15 cellular contexts compared by ENCODE assay signal in genomic region chr7:131619336-131620305, GRCh38.
DNase-seq lines count a peak whose midpoint lies in the region; ATAC-seq, FAIRE-seq and TF ChIP-seq lines count a peak whose summit lies in the region.
"Had no signal": no experiment of that assay in that cellular context is flagged by ENCODE, and none has a peak within 500 bp of the region (broad histone marks: within the 10 kb centered on the region; RNA-seq: fewer than 3 reads in every experiment).

No MANE protein-coding gene starts in this region.

- no peak overlapping the region for H3K4me3 Mint-ChIP-seq in endothelial cell (ENCODE audit: unreplicated experiment)
- H3K4me3 Mint-ChIP-seq in osteocyte (ENCODE audit: unreplicated experiment): no peak overlapping the region
- no peak overlapping the region for H3K4me3 Mint-ChIP-seq in T-cell
- no peak overlapping the region for H3K4me3 Mint-ChIP-seq in CD4-positive, alpha-beta T cell

- intact Hi-C loops in CD4-positive, alpha-beta T cell (cut with DNase I, micrococcal nuclease): no loop called here

- no peak overlapping the region for H3K9ac ChIP-seq in HUES64 (ENCODE audit: low read depth, low read length)

- ATAC-seq in T-cell (replicated peaks in 1 of 4): no peak
- no peak for ATAC-seq in CD4-positive, alpha-beta T cell (ENCODE audit: poor library complexity)

- H3K27ac Mint-ChIP-seq in endothelial cell (ENCODE audit: unreplicated experiment) (peak overlapping the region; percentile 72), osteocyte (ENCODE audit: unreplicated experiment) (peak overlapping the region; percentile 39), T-cell (peak overlapping the region in 1 of 2 donors; percentile 39)
- no peak overlapping the region for H3K27ac Mint-ChIP-seq in CD4-positive, alpha-beta T cell

- CTCF ChIA-PET in T-cell (lab: Charles Lee): no interaction called here
- CTCF ChIA-PET in CD4-positive, alpha-beta T cell (lab: Charles Lee): no interaction called here

- POLR2A ChIA-PET in T-cell (lab: Charles Lee): no interaction called here
- POLR2A ChIA-PET in CD4-positive, alpha-beta T cell (lab: Charles Lee): no interaction called here

- FAIRE-seq in RCC 7860 (lab: Jason Lieb, UNC): no peak

- peak overlapping the region; percentile 48; the same call in 1 of the 2 replicates for H3K27ac ChIP-seq in HUES64 (ENCODE audit: low read depth, low read length)
- no peak overlapping the region for H3K27ac ChIP-seq in CD4-positive, alpha-beta T cell (ENCODE audit: low read depth, low read length)
- H3K27ac ChIP-seq: SK-N-MC had no signal

- peaks cover 24% of the 10 kb centered on the region for H3K4me1 Mint-ChIP-seq in endothelial cell (ENCODE audit: unreplicated experiment)
- H3K4me1 Mint-ChIP-seq in osteocyte (ENCODE audit: unreplicated experiment): peaks cover 47% of the 10 kb centered on the region
- no peaks in the 10 kb centered on the region for H3K4me1 Mint-ChIP-seq in T-cell
- H3K4me1 Mint-ChIP-seq in CD4-positive, alpha-beta T cell (ENCODE audit: low read depth): no peaks in the 10 kb centered on the region

- no peak for TF ChIP-seq CTCF in endothelial cell (IDR thresholded peaks at IDR 0.05; ENCODE audit: unreplicated experiment)
- TF ChIP-seq CTCF in osteocyte (IDR thresholded peaks at IDR 0.05): no peak
- no peak for TF ChIP-seq CTCF in CD4-positive, alpha-beta T cell (IDR thresholded peaks at IDR 0.05)

- H3K4me1 ChIP-seq in HUES64 (ENCODE audit: insufficient read depth, low read length): peaks cover 21% of the 10 kb centered on the region

- H3K9me3 Mint-ChIP-seq in endothelial cell (ENCODE audit: unreplicated experiment) (no peaks in the 10 kb centered on the region), osteocyte (ENCODE audit: unreplicated experiment) (no peaks in the 10 kb centered on the region), T-cell (no peaks in the 10 kb centered on the region)
- no peaks in the 10 kb centered on the region for H3K9me3 Mint-ChIP-seq in CD4-positive, alpha-beta T cell

- no peaks in the 10 kb centered on the region for H3K9me3 ChIP-seq in HUES64 (ENCODE audit: insufficient read depth, low read depth, low read length)
- H3K9me3 ChIP-seq in CD4-positive, alpha-beta T cell (ENCODE audit: control insufficient read depth, low read length): no peaks in the 10 kb centered on the region
- H3K9me3 ChIP-seq: esophagus muscularis mucosa had no signal

- H3K27me3 ChIP-seq in HUES64 (ENCODE audit: insufficient read depth, low read length): no peaks in the 10 kb centered on the region
- H3K27me3 ChIP-seq in CD4-positive, alpha-beta T cell (ENCODE audit: control insufficient read depth, insufficient read depth, low read length): no peaks in the 10 kb centered on the region
- H3K27me3 ChIP-seq: esophagus muscularis mucosa had no signal

- H3K27me3 Mint-ChIP-seq in endothelial cell (ENCODE audit: unreplicated experiment): peaks cover 3% of the 10 kb centered on the region
- H3K27me3 Mint-ChIP-seq in osteocyte (ENCODE audit: unreplicated experiment): no peaks in the 10 kb centered on the region
- H3K27me3 Mint-ChIP-seq in T-cell: peaks cover 9 to 14% of the 10 kb centered on the region in 2 donors
- H3K27me3 Mint-ChIP-seq in CD4-positive, alpha-beta T cell: peaks cover 15% of the 10 kb centered on the region

- DNase-seq in RCC 7860 (ENCODE audit: low spot score): peak; percentile 71
- DNase-seq in endothelial cell (ENCODE audit: low spot score): no peak
- DNase-seq in osteocyte (ENCODE audit: extremely low spot score, unreplicated experiment): no peak
- no peak for DNase-seq in T-cell
- no peak for DNase-seq in epidermal melanocyte (ENCODE audit: insufficient read length, low spot score)
- DNase-seq in CD4-positive, alpha-beta T cell: no peak
- DNase-seq in DMS79 (lab: John Stamatoyannopoulos, UW): no peak
- DNase-seq: amniotic stem cell; NCI-H2081; occipital lobe; stimulated activated CD4-positive, alpha-beta T cell treated with anti-CD3 and anti-CD28 coated beads, Interleukin-4, amount 100 ng/mL, for 1 hour; substantia nigra had no signal

- 76% methylated on average over 8 of the region's 10 CpGs for WGBS in HUES64

- H3K36me3 ChIP-seq in HUES64 (ENCODE audit: insufficient read depth, low read length): no peaks in the 10 kb centered on the region
- H3K36me3 ChIP-seq: esophagus muscularis mucosa had no signal

- H3K36me3 Mint-ChIP-seq in endothelial cell (ENCODE audit: low read depth, unreplicated experiment): no peaks in the 10 kb centered on the region
- no peaks in the 10 kb centered on the region for H3K36me3 Mint-ChIP-seq in osteocyte (ENCODE audit: unreplicated experiment)
- H3K36me3 Mint-ChIP-seq in T-cell: no peaks in the 10 kb centered on the region
- no peaks in the 10 kb centered on the region for H3K36me3 Mint-ChIP-seq in CD4-positive, alpha-beta T cell (ENCODE audit: low read depth)

- H3K4me3 ChIP-seq in HUES64 (ENCODE audit: low read length): no peak overlapping the region
- H3K4me3 ChIP-seq: esophagus muscularis mucosa, SK-N-MC had no signal
